In genomic region chr1:231386472-231386871, GRCh38 we compare ENCODE assay signal across 16 cellular contexts. TPM values are rescaled to one million over a fixed set of nuclear protein-coding genes. Genes with fewer than 3 reads are reported as not detected.
DNase-seq lines count a peak whose midpoint lies in the region; ATAC-seq and TF ChIP-seq lines count a peak whose summit lies in the region.
"Had no signal": no experiment of that assay in that cellular context is flagged by ENCODE, and none has a peak within 500 bp of the region (broad histone marks: within the 10 kb centered on the region; RNA-seq: fewer than 3 reads in every experiment).

No MANE protein-coding gene starts in this region.

- no peaks in the 10 kb centered on the region for H3K9me3 ChIP-seq in RWPE2 (ENCODE audit: severe bottlenecking)
- no peaks in the 10 kb centered on the region for H3K9me3 ChIP-seq in testis

- H3K36me3 ChIP-seq in RWPE2 (ENCODE audit: low read depth) (no peaks in the 10 kb centered on the region), testis (ENCODE audit: low read depth, missing control alignments) (no peaks in the 10 kb centered on the region)

- peak overlapping the region; percentile 46 for H3K27ac ChIP-seq in RWPE2 (ENCODE audit: poor library complexity, severe bottlenecking)
- no peak overlapping the region for H3K27ac ChIP-seq in testis
- H3K27ac ChIP-seq: BLaER1 treated with 17β-estradiol and CSF1 and Interleukin-3, amounts not matched to agents 10 nM and 100 nM had no signal

- H3K27me3 Mint-ChIP-seq in activated naive CD4-positive, alpha-beta T cell treated with anti-CD3 and anti-CD28 coated beads, Interleukin-2, amount 50 U/mL, for 24 hours = no peaks in the 10 kb centered on the region
- peaks cover 4% of the 10 kb centered on the region for H3K27me3 Mint-ChIP-seq in nephron progenitor cell (ENCODE audit: low read depth, poor library complexity)
- H3K27me3 Mint-ChIP-seq: CD4-positive, CD25-positive, alpha-beta regulatory T cell had no signal

- peaks cover 1% of the 10 kb centered on the region for H3K36me3 Mint-ChIP-seq in activated naive CD4-positive, alpha-beta T cell treated with anti-CD3 and anti-CD28 coated beads, Interleukin-2, amount 50 U/mL, for 24 hours
- peaks cover 0 to 6% of the 10 kb centered on the region in 2 donors for H3K36me3 Mint-ChIP-seq in activated naive CD4-positive, alpha-beta T cell treated with anti-CD3 and anti-CD28 coated beads, Interleukin-2, amount 50 U/mL, for 72 hours
- peaks cover 35% of the 10 kb centered on the region for H3K36me3 Mint-ChIP-seq in nephron progenitor cell (ENCODE audit: low read depth)

- H3K4me1 Mint-ChIP-seq in activated naive CD4-positive, alpha-beta T cell treated with anti-CD3 and anti-CD28 coated beads, Interleukin-2, amount 50 U/mL, for 24 hours = peaks cover 51% of the 10 kb centered on the region
- H3K4me1 Mint-ChIP-seq in nephron progenitor cell = peaks cover 4% of the 10 kb centered on the region
- H3K4me1 Mint-ChIP-seq: H9 had no signal

- no peak for TF ChIP-seq POLR2A in testis (IDR thresholded peaks at IDR 0.05)

- TF ChIP-seq CTCF in RWPE2 (IDR thresholded peaks at IDR 0.05; ENCODE audit: poor library complexity, severe bottlenecking) = no peak
- no peak for TF ChIP-seq CTCF in nephron progenitor cell (IDR thresholded peaks at IDR 0.05)
- TF ChIP-seq CTCF in testis (IDR thresholded peaks at IDR 0.05) = no peak

- H3K9me3 Mint-ChIP-seq in activated naive CD4-positive, alpha-beta T cell treated with anti-CD3 and anti-CD28 coated beads, Interleukin-2, amount 50 U/mL, for 24 hours = no peaks in the 10 kb centered on the region
- no peaks in the 10 kb centered on the region for H3K9me3 Mint-ChIP-seq in activated naive CD4-positive, alpha-beta T cell treated with anti-CD3 and anti-CD28 coated beads, Interleukin-2, amount 50 U/mL, for 72 hours
- peaks cover 4% of the 10 kb centered on the region for H3K9me3 Mint-ChIP-seq in nephron progenitor cell
- H3K9me3 Mint-ChIP-seq: CD4-positive, CD25-positive, alpha-beta regulatory T cell; H9 had no signal

- H3K4me3 Mint-ChIP-seq in activated naive CD4-positive, alpha-beta T cell treated with anti-CD3 and anti-CD28 coated beads, Interleukin-2, amount 50 U/mL, for 24 hours = no peak overlapping the region
- H3K4me3 Mint-ChIP-seq in nephron progenitor cell = no peak overlapping the region
- H3K4me3 Mint-ChIP-seq: CD4-positive, CD25-positive, alpha-beta regulatory T cell; H9 had no signal

- H3K4me1 ChIP-seq in RWPE2 (ENCODE audit: insufficient read depth, poor library complexity, severe bottlenecking) = peaks cover 50% of the 10 kb centered on the region
- H3K4me1 ChIP-seq in testis = peaks cover 10% of the 10 kb centered on the region

- intact Hi-C loops in testis (cut with DNase I; ENCODE audit: low total_unique reads) = no loop called here

- H3K4me3 ChIP-seq in RWPE2 (ENCODE audit: severe bottlenecking) (no peak overlapping the region), testis (no peak overlapping the region)
- H3K4me3 ChIP-seq: BLaER1 treated with 17β-estradiol and CSF1 and Interleukin-3, amounts not matched to agents 10 nM and 100 nM had no signal

- no peak for ATAC-seq in activated naive CD4-positive, alpha-beta T cell treated with anti-CD3 and anti-CD28 coated beads, Interleukin-2, amount 50 U/mL, for 72 hours
- ATAC-seq in RWPE2 (ENCODE audit: low read depth) = no peak

- peak overlapping the region; percentile 59 for H3K27ac Mint-ChIP-seq in activated naive CD4-positive, alpha-beta T cell treated with anti-CD3 and anti-CD28 coated beads, Interleukin-2, amount 50 U/mL, for 24 hours
- H3K27ac Mint-ChIP-seq in activated naive CD4-positive, alpha-beta T cell treated with anti-CD3 and anti-CD28 coated beads, Interleukin-2, amount 50 U/mL, for 72 hours = no peak overlapping the region
- peak overlapping the region; percentile 20 for H3K27ac Mint-ChIP-seq in nephron progenitor cell
- H3K27ac Mint-ChIP-seq: CD4-positive, CD25-positive, alpha-beta regulatory T cell; H9 had no signal

- DNase-seq in activated naive CD4-positive, alpha-beta T cell treated with anti-CD3 and anti-CD28 coated beads, Interleukin-2, amount 50 U/mL, for 72 hours (ENCODE audit: low spot score in 2 of 2) = no peak
- no peak for DNase-seq in RWPE2 (ENCODE audit: low spot score)
- no peak for DNase-seq in nephron progenitor cell
- no peak for DNase-seq in iPS-NIHi11 (ENCODE audit: low spot score)
- no peak for DNase-seq in NCI-H526 (lab: John Stamatoyannopoulos, UW)
- no peak for DNase-seq in testis
- DNase-seq in middle frontal gyrus (ENCODE audit: extremely low spot score, low spot score) = no peak
- DNase-seq: 8988T; ACHN; CD4-positive, CD25-positive, alpha-beta regulatory T cell; DMS53; GF-D8; GOT3; H9 had no signal

- no peaks in the 10 kb centered on the region for H3K27me3 ChIP-seq in RWPE2 (ENCODE audit: insufficient read depth, poor library complexity, severe bottlenecking)
- no peaks in the 10 kb centered on the region for H3K27me3 ChIP-seq in testis
- H3K27me3 ChIP-seq: BLaER1 treated with 17β-estradiol and CSF1 and Interleukin-3, amounts not matched to agents 10 nM and 100 nM had no signal

RNA-seq across cellular contexts. Expression of gene EGLN1, which starts 35.6 kb away (rescaled TPM):
- total RNA-seq in activated naive CD4-positive, alpha-beta T cell treated with anti-CD3 and anti-CD28 coated beads, Interleukin-2, amount 50 U/mL, for 72 hours = 10 to 100 TPM in 1 of 2 donors, 1 to 10 TPM in 1; 3.8 to 36.1 TPM
- total RNA-seq in testis = 10 to 100 TPM; 47.7 to 64.5 TPM
- polyA plus RNA-seq in testis (ENCODE audit: insufficient read depth, low read depth, low replicate concordance) = 30.5 TPM

RNA-seq across cellular contexts. Expression of gene SPRTN, which starts 48.4 kb away (rescaled TPM):
- total RNA-seq in activated naive CD4-positive, alpha-beta T cell treated with anti-CD3 and anti-CD28 coated beads, Interleukin-2, amount 50 U/mL, for 72 hours = 10 to 100 TPM in 1 of 2 donors, 1 to 10 TPM in 1; 7.4 to 13.5 TPM
- total RNA-seq in testis = 10 to 100 TPM; 26.4 to 34.9 TPM
- 30.2 TPM for polyA plus RNA-seq in testis (ENCODE audit: insufficient read depth, low read depth, low replicate concordance)

RNA-seq across cellular contexts. Expression of gene EXOC8, which starts 48.8 kb away (rescaled TPM):
- total RNA-seq in activated naive CD4-positive, alpha-beta T cell treated with anti-CD3 and anti-CD28 coated beads, Interleukin-2, amount 50 U/mL, for 72 hours = 10 to 100 TPM; 14.1 to 18.7 TPM
- total RNA-seq in testis = 10 to 100 TPM; 13.9 to 14.7 TPM
- 9.3 TPM for polyA plus RNA-seq in testis (ENCODE audit: insufficient read depth, low read depth, low replicate concordance)

Comparison
In these comparisons a context has a peak if more than half of its experiments do, and no peak if none do; other contexts are left out.
1. H3K27ac Mint-ChIP-seq: peak in activated naive CD4-positive, alpha-beta T cell treated with anti-CD3 and anti-CD28 coated beads, Interleukin-2, amount 50 U/mL, for 24 hours (single experiment) and nephron progenitor cell (single experiment); none in activated naive CD4-positive, alpha-beta T cell treated with anti-CD3 and anti-CD28 coated beads, Interleukin-2, amount 50 U/mL, for 72 hours (0 of 2).